ENCODE assay signal across 18 cellular contexts in genomic region chr9:35948451-35948850, GRCh38. TPM values are rescaled to one million over a fixed set of nuclear protein-coding genes. Genes with fewer than 3 reads are reported as not detected.
A peak's percentile ranks its signal among the peaks of the same experiment; 100 is the strongest.
DNase-seq lines count a peak whose midpoint lies in the region; ATAC-seq and TF ChIP-seq lines count a peak whose summit lies in the region.
"Had no signal": no experiment of that assay in that cellular context is flagged by ENCODE, and none has a peak within 500 bp of the region (broad histone marks: within the 10 kb centered on the region; RNA-seq: fewer than 3 reads in every experiment).

No MANE protein-coding gene starts in this region.

- H3K27me3 Mint-ChIP-seq in activated T-helper 17 cell treated with anti-CD3 and anti-CD28 coated beads, Interleukin-2, amount 50 U/mL, for 72 hours: no peaks in the 10 kb centered on the region
- H3K27me3 Mint-ChIP-seq in nephron (ENCODE audit: low read depth): peaks cover 29% of the 10 kb centered on the region
- H3K27me3 Mint-ChIP-seq in T-helper 2 cell treated with Interferon-gamma antibody and Interleukin-4, amounts not matched to agents 5 μg/mL and 100 μg/mL, for 36 hours (ENCODE audit: low read depth): peaks cover 27% of the 10 kb centered on the region

- H3K4me3 Mint-ChIP-seq in activated T-helper 17 cell treated with anti-CD3 and anti-CD28 coated beads, Interleukin-2, amount 50 U/mL, for 72 hours: peak overlapping the region; percentile 34
- H3K4me3 Mint-ChIP-seq in nephron: no peak overlapping the region
- no peak overlapping the region for H3K4me3 Mint-ChIP-seq in T-helper 2 cell treated with Interferon-gamma antibody and Interleukin-4, amounts not matched to agents 5 μg/mL and 100 μg/mL, for 36 hours

- TF ChIP-seq RAD21 in HCT116 (IDR thresholded peaks at IDR 0.05; ENCODE audit: low read depth): no peak

- H3K4me1 ChIP-seq in HCT116 (ENCODE audit: control insufficient read depth in 1 of 2, insufficient read depth in 2 of 2, low read length in 2 of 2) (peaks cover 9 to 35% of the 10 kb centered on the region in 2 experiments), MM.1S (ENCODE audit: low read length) (no peaks in the 10 kb centered on the region)
- H3K4me1 ChIP-seq: BE2C had no signal

- POLR2A ChIA-PET in HCT116 (lab: Charles Lee): no interaction called here

- no peak overlapping the region for H3K4me3 ChIP-seq in HCT116 (replicated peaks in 1 of 2; ENCODE audit: low read depth in 1 of 2, low read length in 2 of 2)
- H3K4me3 ChIP-seq in fibroblast of pulmonary artery (replicated peaks; ENCODE audit: low read depth, low read length): no peak overlapping the region
- no peak overlapping the region for H3K4me3 ChIP-seq in MM.1S (ENCODE audit: low read length)
- H3K4me3 ChIP-seq: SJCRH30 had no signal

- no peak overlapping the region for H3K9ac ChIP-seq in HCT116 (ENCODE audit: low read length)
- H3K9ac ChIP-seq in MM.1S (ENCODE audit: low read length): no peak overlapping the region

- H2AFZ ChIP-seq in HCT116 (ENCODE audit: low read depth, low read length, poor library complexity, severe bottlenecking): peak overlapping the region; percentile 97
- no peak overlapping the region for H2AFZ ChIP-seq in MM.1S (ENCODE audit: low read length)

- H3K4me2 ChIP-seq in HCT116 (ENCODE audit: low read length): peak overlapping the region; percentile 53
- H3K4me2 ChIP-seq in MM.1S (ENCODE audit: low read depth, low read length): no peak overlapping the region

- no TSS peak for BruUV-seq in HCT116 (replicated peaks; lab: Mats Ljungman, UMichigan)

- CTCF ChIA-PET in HCT116 (lab: Charles Lee): no interaction called here

- no peak for DNase-seq in HCT116 (ENCODE audit: low read depth, low spot score)
- DNase-seq in fibroblast of pulmonary artery (ENCODE audit: low read depth): peak; percentile 68
- no peak for DNase-seq in T-helper 2 cell treated with Interferon-gamma antibody and Interleukin-4, amounts not matched to agents 5 μg/mL and 100 μg/mL, for 36 hours (ENCODE audit: low spot score)
- DNase-seq in MM.1S: no peak
- DNase-seq: BE2C; CD4-positive, CD25-positive, alpha-beta regulatory T cell; NCI-H1048; NCI-H1436; NCI-H1930; NCI-H345; NCI-H524 treated with DMSO at 0.1 percent for 48 hours; SJCRH30 had no signal

- H3K9me3 Mint-ChIP-seq in activated T-helper 17 cell treated with anti-CD3 and anti-CD28 coated beads, Interleukin-2, amount 50 U/mL, for 72 hours: no peaks in the 10 kb centered on the region
- H3K9me3 Mint-ChIP-seq in nephron: no peaks in the 10 kb centered on the region
- H3K9me3 Mint-ChIP-seq in T-helper 2 cell treated with Interferon-gamma antibody and Interleukin-4, amounts not matched to agents 5 μg/mL and 100 μg/mL, for 36 hours: no peaks in the 10 kb centered on the region
- H3K9me3 Mint-ChIP-seq: CD4-positive, CD25-positive, alpha-beta regulatory T cell had no signal

- H3K27me3 ChIP-seq in HCT116 (ENCODE audit: insufficient read depth, low read length) (no peaks in the 10 kb centered on the region), MM.1S (replicated peaks; ENCODE audit: insufficient read depth, low read length) (no peaks in the 10 kb centered on the region)
- H3K27me3 ChIP-seq: SJCRH30 had no signal

- H3K9me3 ChIP-seq in HCT116 (ENCODE audit: control insufficient read depth in 1 of 2, insufficient read depth in 1 of 2, low read depth in 1 of 2, low read length in 2 of 2) (no peaks in the 10 kb centered on the region), MM.1S (replicated peaks; ENCODE audit: insufficient read depth, low read length) (no peaks in the 10 kb centered on the region)
- H3K9me3 ChIP-seq: BE2C, Caco-2, SJCRH30 had no signal

- H3K79me2 ChIP-seq in HCT116 (ENCODE audit: insufficient read depth, low read length) (no peaks in the 10 kb centered on the region), MM.1S (ENCODE audit: low read length) (no peaks in the 10 kb centered on the region)

- H4K20me1 ChIP-seq in HCT116 (ENCODE audit: insufficient read depth) (no peaks in the 10 kb centered on the region), MM.1S (ENCODE audit: insufficient read depth, low read length) (no peaks in the 10 kb centered on the region)

- no peaks in the 10 kb centered on the region for H3K9me2 ChIP-seq in HCT116 (ENCODE audit: insufficient read depth)
- H3K9me2 ChIP-seq in MM.1S (replicated peaks; ENCODE audit: insufficient read depth, low read length): no peaks in the 10 kb centered on the region

- H3K27ac Mint-ChIP-seq in activated T-helper 17 cell treated with anti-CD3 and anti-CD28 coated beads, Interleukin-2, amount 50 U/mL, for 72 hours: peak overlapping the region; percentile 30
- peak overlapping the region in 2 of 3 experiments; percentile 14 to 40 for H3K27ac Mint-ChIP-seq in nephron
- no peak overlapping the region for H3K27ac Mint-ChIP-seq in T-helper 2 cell treated with Interferon-gamma antibody and Interleukin-4, amounts not matched to agents 5 μg/mL and 100 μg/mL, for 36 hours
- H3K27ac Mint-ChIP-seq: CD4-positive, CD25-positive, alpha-beta regulatory T cell had no signal

- H3K4me1 Mint-ChIP-seq in activated T-helper 17 cell treated with anti-CD3 and anti-CD28 coated beads, Interleukin-2, amount 50 U/mL, for 72 hours: peaks cover 20% of the 10 kb centered on the region
- peaks cover 17% of the 10 kb centered on the region for H3K4me1 Mint-ChIP-seq in nephron
- H3K4me1 Mint-ChIP-seq in T-helper 2 cell treated with Interferon-gamma antibody and Interleukin-4, amounts not matched to agents 5 μg/mL and 100 μg/mL, for 36 hours (ENCODE audit: low read depth): peaks cover 4% of the 10 kb centered on the region

- ATAC-seq in HCT116: no peak
- no peak for ATAC-seq in activated T-helper 17 cell treated with anti-CD3 and anti-CD28 coated beads, Interleukin-2, amount 50 U/mL, for 72 hours (replicated peaks)
- ATAC-seq in GM21423 (IDR thresholded peaks at IDR 0.05; ENCODE audit: unreplicated experiment): no peak

- TF ChIP-seq CTCF in HCT116 (IDR thresholded peaks at IDR 0.05 in 2 of 3, conservative IDR thresholded peaks at IDR 0.05 in 1 of 3; ENCODE audit: borderline replicate concordance in 1 of 3, insufficient read depth in 1 of 3, low read depth in 2 of 3, low read length in 2 of 3) (no peak), fibroblast of pulmonary artery (IDR thresholded peaks at IDR 0.05; ENCODE audit: low read length, missing control alignments) (no peak), nephron (IDR thresholded peaks at IDR 0.05; ENCODE audit: unreplicated experiment in 3 of 3) (no peak), MM.1S (IDR thresholded peaks at IDR 0.05; ENCODE audit: low read length) (no peak)

- H3K36me3 ChIP-seq in HCT116 (ENCODE audit: control insufficient read depth in 1 of 2, insufficient read depth in 2 of 2, low read length in 2 of 2) (no peaks in the 10 kb centered on the region), MM.1S (replicated peaks; ENCODE audit: insufficient read depth, low read length) (no peaks in the 10 kb centered on the region)
- H3K36me3 ChIP-seq: BE2C, SJCRH30 had no signal

- intact Hi-C loops in HCT116 (cut with micrococcal nuclease): no loop called here

- H3K36me3 Mint-ChIP-seq in activated T-helper 17 cell treated with anti-CD3 and anti-CD28 coated beads, Interleukin-2, amount 50 U/mL, for 72 hours (ENCODE audit: low read depth): no peaks in the 10 kb centered on the region
- no peaks in the 10 kb centered on the region for H3K36me3 Mint-ChIP-seq in nephron (ENCODE audit: low read depth)
- no peaks in the 10 kb centered on the region for H3K36me3 Mint-ChIP-seq in T-helper 2 cell treated with Interferon-gamma antibody and Interleukin-4, amounts not matched to agents 5 μg/mL and 100 μg/mL, for 36 hours (ENCODE audit: low read depth)
- H3K36me3 Mint-ChIP-seq: CD4-positive, CD25-positive, alpha-beta regulatory T cell had no signal

- H3F3A ChIP-seq in MM.1S (ENCODE audit: insufficient read depth, low read length): no peaks in the 10 kb centered on the region

- RAD21 ChIA-PET in HCT116 (lab: Charles Lee; ENCODE audit: low non-redundant PET in 1 of 2, low total read pairs in 2 of 2, uncharacterized antibody in 2 of 2, unreplicated experiment in 2 of 2): no interaction called here

- no peak for TF ChIP-seq POLR2A in HCT116 (IDR thresholded peaks at IDR 0.05; ENCODE audit: borderline replicate concordance, extremely low read depth, insufficient read depth, insufficient read length)

- H3K27ac ChIP-seq in HCT116 (ENCODE audit: low read depth, low read length) (no peak overlapping the region), MM.1S (ENCODE audit: low read length) (no peak overlapping the region)
- H3K27ac ChIP-seq: SJCRH30 had no signal

TF ChIP-seq in HCT116, 20 proteins besides CTCF, POLR2A, EP300 and RAD21 (continues in another document):
- TF ChIP-seq EZH2phosphoT487 (IDR thresholded peaks at IDR 0.05; ENCODE audit: borderline replicate concordance) (no peak), SRF (IDR thresholded peaks at IDR 0.05; ENCODE audit: low read depth) (no peak), ZFX (IDR thresholded peaks at IDR 0.05) (no peak), TCF7L2 (IDR thresholded peaks at IDR 0.05; ENCODE audit: borderline replicate concordance, extremely low read depth, insufficient read depth, insufficient read length) (no peak), ELF1 (IDR thresholded peaks at IDR 0.05; ENCODE audit: borderline replicate concordance, low read depth) (no peak), JUND (IDR thresholded peaks at IDR 0.05) (no peak), SIN3A (IDR thresholded peaks at IDR 0.05; ENCODE audit: low read depth) (no peak), YY1 (IDR thresholded peaks at IDR 0.05; ENCODE audit: extremely low read depth, insufficient replicate concordance, low read depth, low read length) (no peak), SP1 (IDR thresholded peaks at IDR 0.05; ENCODE audit: low read depth) (no peak)

RNA-seq across cellular contexts. Expression of gene OR2S2, which starts 9.5 kb away (rescaled TPM):
- total RNA-seq in HCT116 (2021; ENCODE audit: unreplicated experiment): not detected
- not detected in 2 replicates for polyA plus RNA-seq in HCT116 (2012)
- not detected for total RNA-seq in activated T-helper 17 cell treated with anti-CD3 and anti-CD28 coated beads, Interleukin-2, amount 50 U/mL, for 72 hours
- total RNA-seq: Caco-2; CD4-positive, CD25-positive, alpha-beta regulatory T cell; H1; MCF 10A; SJCRH30 had no signal
- polyA plus RNA-seq: CD4-positive, CD25-positive, alpha-beta regulatory T cell; H1 had no signal

RNA-seq across cellular contexts. Expression of gene SPAAR, which starts 39.2 kb away (rescaled TPM):
- total RNA-seq in HCT116 (2021; ENCODE audit: unreplicated experiment): not detected
- polyA plus RNA-seq in HCT116 (2012): 0.05 TPM in 1 of 2 replicates, not detected in the other
- not detected for total RNA-seq in activated T-helper 17 cell treated with anti-CD3 and anti-CD28 coated beads, Interleukin-2, amount 50 U/mL, for 72 hours
- total RNA-seq: Caco-2; CD4-positive, CD25-positive, alpha-beta regulatory T cell; H1 had no signal
- polyA plus RNA-seq: CD4-positive, CD25-positive, alpha-beta regulatory T cell had no signal

RNA-seq across cellular contexts. Expression of gene HRCT1, which starts 42.4 kb away (rescaled TPM):
- total RNA-seq in HCT116 (2021; ENCODE audit: unreplicated experiment): 0.32 TPM
- 0.81 and 1.1 TPM in 2 replicates for polyA plus RNA-seq in HCT116 (2012)
- total RNA-seq in activated T-helper 17 cell treated with anti-CD3 and anti-CD28 coated beads, Interleukin-2, amount 50 U/mL, for 72 hours: not detected
- total RNA-seq: Caco-2; CD4-positive, CD25-positive, alpha-beta regulatory T cell; H1; SJCRH30 had no signal
- polyA plus RNA-seq: CD4-positive, CD25-positive, alpha-beta regulatory T cell; H1 had no signal
